8 cellular contexts compared by ENCODE assay signal in the genomic region with DNA sequence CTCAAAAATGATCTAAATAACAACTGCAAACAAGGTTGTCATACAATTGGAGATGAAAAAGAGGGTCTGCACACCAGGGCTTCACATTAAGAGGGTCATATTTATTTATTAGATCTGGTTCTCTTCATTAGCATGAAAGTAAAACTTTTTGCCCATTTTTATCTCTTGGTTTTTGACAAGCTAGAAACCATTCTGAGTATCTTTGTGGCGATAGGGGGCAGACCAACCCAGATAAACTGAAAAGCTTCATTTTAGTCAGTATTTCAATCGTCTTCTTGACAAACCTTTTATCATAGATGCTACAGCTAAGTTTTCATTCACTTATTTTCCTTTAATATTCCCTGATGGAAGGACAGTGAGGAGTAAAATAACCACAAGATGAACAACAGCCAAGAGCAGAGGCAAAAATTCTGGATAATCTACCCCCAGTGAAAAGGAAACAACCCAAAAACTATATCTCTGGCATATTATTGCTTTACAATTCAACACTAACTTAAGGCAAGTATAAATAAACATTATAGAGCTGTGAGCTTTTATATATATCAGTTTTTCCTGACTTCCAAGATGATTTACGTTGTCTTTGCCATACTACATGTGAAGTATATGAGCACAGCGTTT. TPM values are rescaled to one million over a fixed set of nuclear protein-coding genes. Genes with fewer than 3 reads are reported as not detected.
DNase-seq lines count a peak whose midpoint lies in the region; ATAC-seq and TF ChIP-seq lines count a peak whose summit lies in the region.

No MANE protein-coding gene starts in this region.

- H3K4me3 ChIP-seq in GM12864 (ENCODE audit: low read depth, low read length) (no peak overlapping the region), stomach (no peak overlapping the region)

- H3K36me3 ChIP-seq in stomach, result no peaks in the 10 kb centered on the region

- DNase-seq in GM12864 (ENCODE audit: low read depth), result no peak
- DNase-seq in M059J (ENCODE audit: low read depth), result peak; percentile 55
- peak; percentile 24 for DNase-seq in kidney glomerular epithelial cell (lab: John Stamatoyannopoulos, UW)
- DNase-seq in stomach, result no peak
- DNase-seq in NCI-H1092 (lab: John Stamatoyannopoulos, UW), result no peak
- no peak for DNase-seq in T1000 (lab: John Stamatoyannopoulos, UW)

- H3K27me3 ChIP-seq in stomach, result no peaks in the 10 kb centered on the region

- intact Hi-C loops in stomach (cut with DNase I; ENCODE audit: low total_unique reads), result no loop called here

- H3K27ac Mint-ChIP-seq in activated naive CD8-positive, alpha-beta T cell, result peak overlapping the region; percentile 92

- peak overlapping the region; percentile 35 for H3K4me3 Mint-ChIP-seq in activated naive CD8-positive, alpha-beta T cell

- TF ChIP-seq POLR2A in stomach (IDR thresholded peaks at IDR 0.05), result no peak

- H3K4me1 ChIP-seq in stomach, result no peaks in the 10 kb centered on the region

- peaks cover 10% of the 10 kb centered on the region for H3K36me3 Mint-ChIP-seq in activated naive CD8-positive, alpha-beta T cell

- H3K27ac ChIP-seq in stomach, result no peak overlapping the region

- no peaks in the 10 kb centered on the region for H3K9me3 ChIP-seq in stomach

- peaks cover 90% of the 10 kb centered on the region for H3K4me1 Mint-ChIP-seq in activated naive CD8-positive, alpha-beta T cell (ENCODE audit: low read depth)

- no peak for TF ChIP-seq EP300 in stomach (IDR thresholded peaks at IDR 0.05)

- no peak for ATAC-seq in GM18858 (IDR thresholded peaks at IDR 0.05; ENCODE audit: unreplicated experiment)

- H3K27me3 Mint-ChIP-seq in activated naive CD8-positive, alpha-beta T cell, result no peaks in the 10 kb centered on the region

- WGBS in stomach, 5 donors, result 32 to 49% (median 40%) methylated on average over 4 of the region's 4 CpGs

- TF ChIP-seq CTCF in GM12864 (IDR thresholded peaks at IDR 0.05; ENCODE audit: low read depth, low read length, missing control alignments) (peak; percentile 22), stomach (IDR thresholded peaks at IDR 0.05) (peak in 4 of 7 experiments; percentile 11 to 37 (median 24))

- H3K9me3 Mint-ChIP-seq in activated naive CD8-positive, alpha-beta T cell (ENCODE audit: low read depth), result no peaks in the 10 kb centered on the region

RNA-seq across cellular contexts. Expression of gene THEMIS, which starts 45.2 kb away (rescaled TPM):
- total RNA-seq in M059J (2014; rRNA removed; shearing (Covaris generic)), result not detected in 2 replicates
- 10 to 100 TPM in 1 of 5 donors, 1 to 10 TPM in 2, under 1 TPM in 1, not detected in 1; 0.89 to 18.3 (median 2.4) TPM for total RNA-seq in stomach
- polyA plus RNA-seq in stomach, result under 1 TPM; 0.08 to 0.46 (median 0.31) TPM

Comparison
In these comparisons a context has a peak if more than half of its experiments do, and no peak if none do; other contexts are left out.
1. DNase-seq: peak in M059J (single experiment) and kidney glomerular epithelial cell (single experiment); none in GM12864 (single experiment), stomach (single experiment), NCI-H1092 (single experiment) and T1000 (single experiment).